In genomic region chr2:31240406-31241365, GRCh38 we compare ENCODE assay signal across 2 cellular contexts.
TF ChIP-seq lines count a peak whose summit lies in the region.

No MANE protein-coding gene starts in this region.

TF ChIP-seq in liver, 16 proteins besides CTCF, POLR2A, EP300 and RAD21:
- no peak for TF ChIP-seq JUND (IDR thresholded peaks at IDR 0.05)
- TF ChIP-seq HNF4G (IDR thresholded peaks at IDR 0.05): no peak
- no peak for TF ChIP-seq SP1 (IDR thresholded peaks at IDR 0.05)
- no peak for TF ChIP-seq HNF4A (conservative IDR thresholded peaks at IDR 0.05)
- TF ChIP-seq, protein P1, sequence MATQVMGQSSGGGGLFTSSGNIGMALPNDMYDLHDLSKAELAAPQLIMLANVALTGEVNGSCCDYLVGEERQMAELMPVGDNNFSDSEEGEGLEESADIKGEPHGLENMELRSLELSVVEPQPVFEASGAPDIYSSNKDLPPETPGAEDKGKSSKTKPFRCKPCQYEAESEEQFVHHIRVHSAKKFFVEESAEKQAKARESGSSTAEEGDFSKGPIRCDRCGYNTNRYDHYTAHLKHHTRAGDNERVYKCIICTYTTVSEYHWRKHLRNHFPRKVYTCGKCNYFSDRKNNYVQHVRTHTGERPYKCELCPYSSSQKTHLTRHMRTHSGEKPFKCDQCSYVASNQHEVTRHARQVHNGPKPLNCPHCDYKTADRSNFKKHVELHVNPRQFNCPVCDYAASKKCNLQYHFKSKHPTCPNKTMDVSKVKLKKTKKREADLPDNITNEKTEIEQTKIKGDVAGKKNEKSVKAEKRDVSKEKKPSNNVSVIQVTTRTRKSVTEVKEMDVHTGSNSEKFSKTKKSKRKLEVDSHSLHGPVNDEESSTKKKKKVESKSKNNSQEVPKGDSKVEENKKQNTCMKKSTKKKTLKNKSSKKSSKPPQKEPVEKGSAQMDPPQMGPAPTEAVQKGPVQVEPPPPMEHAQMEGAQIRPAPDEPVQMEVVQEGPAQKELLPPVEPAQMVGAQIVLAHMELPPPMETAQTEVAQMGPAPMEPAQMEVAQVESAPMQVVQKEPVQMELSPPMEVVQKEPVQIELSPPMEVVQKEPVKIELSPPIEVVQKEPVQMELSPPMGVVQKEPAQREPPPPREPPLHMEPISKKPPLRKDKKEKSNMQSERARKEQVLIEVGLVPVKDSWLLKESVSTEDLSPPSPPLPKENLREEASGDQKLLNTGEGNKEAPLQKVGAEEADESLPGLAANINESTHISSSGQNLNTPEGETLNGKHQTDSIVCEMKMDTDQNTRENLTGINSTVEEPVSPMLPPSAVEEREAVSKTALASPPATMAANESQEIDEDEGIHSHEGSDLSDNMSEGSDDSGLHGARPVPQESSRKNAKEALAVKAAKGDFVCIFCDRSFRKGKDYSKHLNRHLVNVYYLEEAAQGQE (IDR thresholded peaks at IDR 0.05): no peak
- no peak for TF ChIP-seq YY1 (IDR thresholded peaks at IDR 0.05)

TF ChIP-seq in HepG2, 621 proteins besides CTCF, POLR2A, EP300 and RAD21:
- TF ChIP-seq DNMT1 (CRISPR knock-in tag; IDR thresholded peaks at IDR 0.05) (no peak), ZNF484 (CRISPR knock-in tag; IDR thresholded peaks at IDR 0.05; ENCODE audit: borderline replicate concordance, low read depth) (no peak), HMGXB4 (CRISPR knock-in tag; IDR thresholded peaks at IDR 0.05; ENCODE audit: borderline replicate concordance in 1 of 2, low read depth in 1 of 2) (no peak), ZNF407 (CRISPR knock-in tag; IDR thresholded peaks at IDR 0.05; ENCODE audit: not compliant biosample characterization) (no peak), ZNF280B (CRISPR knock-in tag; IDR thresholded peaks at IDR 0.05; ENCODE audit: borderline replicate concordance) (no peak), TBL1XR1 (IDR thresholded peaks at IDR 0.05; ENCODE audit: borderline replicate concordance, low read length, partially characterized antibody) (no peak), ZBTB1 (CRISPR knock-in tag; IDR thresholded peaks at IDR 0.05; ENCODE audit: borderline replicate concordance) (no peak), SMARCC2 (IDR thresholded peaks at IDR 0.05) (no peak)
